ENCODE assay signal across 1 cellular context in genomic region chr2:105179469-105180372, GRCh38.
TF ChIP-seq lines count a peak whose summit lies in the region.

No MANE protein-coding gene starts in this region.

TF ChIP-seq in K562, 482 proteins besides CTCF, POLR2A, EP300 and RAD21 (continued from another document and continues in another):
- TF ChIP-seq THAP12 (CRISPR knock-in tag; IDR thresholded peaks at IDR 0.05) (no peak), SMARCE1 (IDR thresholded peaks at IDR 0.05) (peak; percentile 69; the same call in 1 of the 2 replicates), DPF2 (IDR thresholded peaks at IDR 0.05) (peak; percentile 76), ZNF584 (CRISPR knock-in tag; IDR thresholded peaks at IDR 0.05; ENCODE audit: low read depth) (no peak), SREBF2 (CRISPR knock-in tag; IDR thresholded peaks at IDR 0.05) (no peak), POU5F1 (IDR thresholded peaks at IDR 0.05; ENCODE audit: borderline replicate concordance, low read depth, low read length, partially characterized antibody) (no peak), CUX1 (CRISPR knock-in tag; IDR thresholded peaks at IDR 0.05) (no peak), ZBTB17 (CRISPR knock-in tag; IDR thresholded peaks at IDR 0.05) (no peak), RERE (CRISPR knock-in tag; IDR thresholded peaks at IDR 0.05; ENCODE audit: borderline replicate concordance) (no peak), ZNF165 (CRISPR knock-in tag; IDR thresholded peaks at IDR 0.05; ENCODE audit: borderline replicate concordance) (no peak), XRCC3 (IDR thresholded peaks at IDR 0.05) (no peak), CHD7 (IDR thresholded peaks at IDR 0.05; ENCODE audit: low read depth, low read length) (no peak), FOXA3 (CRISPR knock-in tag; conservative IDR thresholded peaks at IDR 0.05 in 1 of 2, IDR thresholded peaks at IDR 0.05 in 1 of 2) (no peak), FIP1L1 (IDR thresholded peaks at IDR 0.05; ENCODE audit: low read depth, low read length, poor library complexity, severe bottlenecking) (no peak), ZBTB8A (IDR thresholded peaks at IDR 0.05; ENCODE audit: partially characterized antibody) (no peak), BCLAF1 (IDR thresholded peaks at IDR 0.05; ENCODE audit: borderline replicate concordance in 1 of 2, control insufficient read depth in 1 of 2, low read depth in 2 of 2, low read length in 1 of 2) (no peak)
